ENCODE assay signal across 1 cellular context in genomic region chr3:138774529-138775253, GRCh38.
TF ChIP-seq lines count a peak whose summit lies in the region.

No MANE protein-coding gene starts in this region.

TF ChIP-seq in HepG2, 621 proteins besides CTCF, POLR2A, EP300 and RAD21 (continued from another document):
- TF ChIP-seq ARID5B (CRISPR knock-in tag; IDR thresholded peaks at IDR 0.05) (0 out of 2 replicates have a peak, but pooled peaks have one; percentile 45), TBX3 (IDR thresholded peaks at IDR 0.05; ENCODE audit: borderline replicate concordance) (0 out of 2 replicates have a peak, but pooled peaks have one; percentile 23), FOXM1 (CRISPR knock-in tag; IDR thresholded peaks at IDR 0.05) (no peak), KLF12 (CRISPR knock-in tag; IDR thresholded peaks at IDR 0.05; ENCODE audit: borderline replicate concordance) (no peak), ZNF660 (CRISPR knock-in tag; IDR thresholded peaks at IDR 0.05; ENCODE audit: borderline replicate concordance, low read depth) (no peak), PAF1 (CRISPR knock-in tag; IDR thresholded peaks at IDR 0.05) (no peak), ZNF615 (CRISPR knock-in tag; IDR thresholded peaks at IDR 0.05; ENCODE audit: borderline replicate concordance) (no peak), FLYWCH1 (CRISPR knock-in tag; IDR thresholded peaks at IDR 0.05) (no peak), MEF2D (CRISPR knock-in tag; IDR thresholded peaks at IDR 0.05) (no peak), JUND (CRISPR knock-in tag; IDR thresholded peaks at IDR 0.05) (0 out of 2 replicates have a peak, but pooled peaks have one; percentile 39), FOXA3 (CRISPR knock-in tag; IDR thresholded peaks at IDR 0.05) (peak; percentile 64), ZNF160 (CRISPR knock-in tag; IDR thresholded peaks at IDR 0.05) (no peak), ZNF430 (CRISPR knock-in tag; IDR thresholded peaks at IDR 0.05) (no peak), MYPOP (CRISPR knock-in tag; IDR thresholded peaks at IDR 0.05) (no peak), SOX13 (IDR thresholded peaks at IDR 0.05) (no peak), SOX13 (CRISPR knock-in tag; conservative IDR thresholded peaks at IDR 0.05 in 1 of 2, IDR thresholded peaks at IDR 0.05 in 1 of 2) (peak in 1 of 2 experiments; percentile 22; a peak in 1 of 4 replicates), PAWR (CRISPR knock-in tag; IDR thresholded peaks at IDR 0.05; ENCODE audit: borderline replicate concordance) (no peak), ZNF570 (CRISPR knock-in tag; IDR thresholded peaks at IDR 0.05; ENCODE audit: borderline replicate concordance) (no peak), TOE1 (CRISPR knock-in tag; IDR thresholded peaks at IDR 0.05) (no peak), NR3C1 (CRISPR knock-in tag; IDR thresholded peaks at IDR 0.05) (no peak), DNMT1 (CRISPR knock-in tag; IDR thresholded peaks at IDR 0.05) (no peak), ZNF550 (CRISPR knock-in tag; IDR thresholded peaks at IDR 0.05; ENCODE audit: borderline replicate concordance) (no peak), FOXP1 (IDR thresholded peaks at IDR 0.05) (0 out of 2 replicates have a peak, but pooled peaks have one; percentile 23), FOXP1 (CRISPR knock-in tag; IDR thresholded peaks at IDR 0.05) (peak; percentile 52), SIN3A (IDR thresholded peaks at IDR 0.05; ENCODE audit: borderline replicate concordance, low read depth, low read length) (no peak), KDM5B (CRISPR knock-in tag; IDR thresholded peaks at IDR 0.05; ENCODE audit: borderline replicate concordance) (no peak), SKI (IDR thresholded peaks at IDR 0.05; ENCODE audit: partially characterized antibody) (no peak), THRA (CRISPR knock-in tag; IDR thresholded peaks at IDR 0.05; ENCODE audit: borderline replicate concordance) (no peak), ZNF121 (CRISPR knock-in tag; IDR thresholded peaks at IDR 0.05) (no peak), GATAD1 (CRISPR knock-in tag; IDR thresholded peaks at IDR 0.05) (no peak), ZNF562 (CRISPR knock-in tag; IDR thresholded peaks at IDR 0.05; ENCODE audit: borderline replicate concordance) (no peak), RARG (CRISPR knock-in tag; IDR thresholded peaks at IDR 0.05; ENCODE audit: low read depth) (no peak), ARNTL (CRISPR knock-in tag; IDR thresholded peaks at IDR 0.05) (no peak), ZNF704 (CRISPR knock-in tag; IDR thresholded peaks at IDR 0.05; ENCODE audit: borderline replicate concordance) (no peak), ZMAT5 (CRISPR knock-in tag; IDR thresholded peaks at IDR 0.05; ENCODE audit: borderline replicate concordance, low read depth) (no peak), JUNB (CRISPR knock-in tag; IDR thresholded peaks at IDR 0.05; ENCODE audit: borderline replicate concordance) (no peak), NR2F2 (IDR thresholded peaks at IDR 0.05; ENCODE audit: borderline replicate concordance, low read depth) (no peak), FOSL2 (CRISPR knock-in tag; IDR thresholded peaks at IDR 0.05) (peak; percentile 90), ZNF776 (CRISPR knock-in tag; IDR thresholded peaks at IDR 0.05) (no peak), PLSCR1 (CRISPR knock-in tag; IDR thresholded peaks at IDR 0.05; ENCODE audit: borderline replicate concordance) (no peak), ZNF713 (CRISPR knock-in tag; IDR thresholded peaks at IDR 0.05) (no peak), ZNF644 (CRISPR knock-in tag; IDR thresholded peaks at IDR 0.05; ENCODE audit: low read depth) (peak; percentile 24; the same call in 1 of the 2 replicates), MYNN (CRISPR knock-in tag; IDR thresholded peaks at IDR 0.05; ENCODE audit: low read depth) (no peak), ZBTB26 (CRISPR knock-in tag; IDR thresholded peaks at IDR 0.05; ENCODE audit: borderline replicate concordance) (0 out of 2 replicates have a peak, but pooled peaks have one; percentile 42), ZNF33A (CRISPR knock-in tag; IDR thresholded peaks at IDR 0.05; ENCODE audit: borderline replicate concordance) (no peak), SAFB2 (CRISPR knock-in tag; IDR thresholded peaks at IDR 0.05; ENCODE audit: borderline replicate concordance, low read depth) (no peak)
- TF ChIP-seq, protein P1, sequence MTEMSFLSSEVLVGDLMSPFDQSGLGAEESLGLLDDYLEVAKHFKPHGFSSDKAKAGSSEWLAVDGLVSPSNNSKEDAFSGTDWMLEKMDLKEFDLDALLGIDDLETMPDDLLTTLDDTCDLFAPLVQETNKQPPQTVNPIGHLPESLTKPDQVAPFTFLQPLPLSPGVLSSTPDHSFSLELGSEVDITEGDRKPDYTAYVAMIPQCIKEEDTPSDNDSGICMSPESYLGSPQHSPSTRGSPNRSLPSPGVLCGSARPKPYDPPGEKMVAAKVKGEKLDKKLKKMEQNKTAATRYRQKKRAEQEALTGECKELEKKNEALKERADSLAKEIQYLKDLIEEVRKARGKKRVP (CRISPR knock-in tag; IDR thresholded peaks at IDR 0.05), result 0 out of 4 replicates have a peak, but pooled peaks of 1 of the 2 experiments have one; percentile 20
- TF ChIP-seq, protein P2, sequence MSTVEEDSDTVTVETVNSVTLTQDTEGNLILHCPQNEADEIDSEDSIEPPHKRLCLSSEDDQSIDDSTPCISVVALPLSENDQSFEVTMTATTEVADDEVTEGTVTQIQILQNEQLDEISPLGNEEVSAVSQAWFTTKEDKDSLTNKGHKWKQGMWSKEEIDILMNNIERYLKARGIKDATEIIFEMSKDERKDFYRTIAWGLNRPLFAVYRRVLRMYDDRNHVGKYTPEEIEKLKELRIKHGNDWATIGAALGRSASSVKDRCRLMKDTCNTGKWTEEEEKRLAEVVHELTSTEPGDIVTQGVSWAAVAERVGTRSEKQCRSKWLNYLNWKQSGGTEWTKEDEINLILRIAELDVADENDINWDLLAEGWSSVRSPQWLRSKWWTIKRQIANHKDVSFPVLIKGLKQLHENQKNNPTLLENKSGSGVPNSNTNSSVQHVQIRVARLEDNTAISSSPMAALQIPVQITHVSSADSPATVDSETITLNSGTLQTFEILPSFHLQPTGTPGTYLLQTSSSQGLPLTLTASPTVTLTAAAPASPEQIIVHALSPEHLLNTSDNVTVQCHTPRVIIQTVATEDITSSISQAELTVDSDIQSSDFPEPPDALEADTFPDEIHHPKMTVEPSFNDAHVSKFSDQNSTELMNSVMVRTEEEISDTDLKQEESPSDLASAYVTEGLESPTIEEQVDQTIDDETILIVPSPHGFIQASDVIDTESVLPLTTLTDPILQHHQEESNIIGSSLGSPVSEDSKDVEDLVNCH (CRISPR knock-in tag; IDR thresholded peaks at IDR 0.05), result no peak
- TF ChIP-seq, protein P3, sequence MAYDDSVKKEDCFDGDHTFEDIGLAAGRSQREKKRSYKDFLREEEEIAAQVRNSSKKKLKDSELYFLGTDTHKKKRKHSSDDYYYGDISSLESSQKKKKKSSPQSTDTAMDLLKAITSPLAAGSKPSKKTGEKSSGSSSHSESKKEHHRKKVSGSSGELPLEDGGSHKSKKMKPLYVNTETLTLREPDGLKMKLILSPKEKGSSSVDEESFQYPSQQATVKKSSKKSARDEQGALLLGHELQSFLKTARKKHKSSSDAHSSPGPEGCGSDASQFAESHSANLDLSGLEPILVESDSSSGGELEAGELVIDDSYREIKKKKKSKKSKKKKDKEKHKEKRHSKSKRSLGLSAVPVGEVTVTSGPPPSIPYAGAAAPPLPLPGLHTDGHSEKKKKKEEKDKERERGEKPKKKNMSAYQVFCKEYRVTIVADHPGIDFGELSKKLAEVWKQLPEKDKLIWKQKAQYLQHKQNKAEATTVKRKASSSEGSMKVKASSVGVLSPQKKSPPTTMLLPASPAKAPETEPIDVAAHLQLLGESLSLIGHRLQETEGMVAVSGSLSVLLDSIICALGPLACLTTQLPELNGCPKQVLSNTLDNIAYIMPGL (CRISPR knock-in tag; IDR thresholded peaks at IDR 0.05; ENCODE audit: borderline replicate concordance in 1 of 2, low read depth in 1 of 2), result no peak
TF ChIP-seq in HepG2: peak in this region for 13.
